ENCODE assay signal across 23 cellular contexts in the genomic region with DNA sequence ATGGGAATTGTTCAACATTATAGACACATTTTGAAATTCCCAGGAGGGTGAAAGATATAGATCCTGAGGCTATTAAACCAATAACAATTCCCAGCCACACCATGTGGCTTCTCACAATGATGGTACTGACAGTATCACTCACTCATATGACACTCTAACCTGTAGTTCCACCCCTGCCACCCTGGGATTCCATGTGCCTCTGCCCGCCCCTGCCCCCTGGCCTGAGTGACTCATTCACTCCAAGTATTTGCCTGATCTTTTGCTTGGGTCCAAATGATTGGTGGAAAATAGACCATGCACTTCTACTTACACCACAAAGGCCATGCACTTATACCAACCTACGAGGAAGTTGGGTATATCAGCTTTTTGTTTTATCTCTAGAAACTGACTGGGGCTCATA.
DNase-seq lines count a peak whose midpoint lies in the region; ATAC-seq and TF ChIP-seq lines count a peak whose summit lies in the region.
"Had no signal": no experiment of that assay in that cellular context is flagged by ENCODE, and none has a peak within 500 bp of the region (broad histone marks: within the 10 kb centered on the region; RNA-seq: fewer than 3 reads in every experiment).

No MANE protein-coding gene starts in this region.

- no TSS peak for BruUV-seq in PC-3 (replicated peaks; lab: Mats Ljungman, UMichigan)

- H3K4me3 Mint-ChIP-seq in glutamatergic neuron (ENCODE audit: unreplicated experiment) = no peak overlapping the region
- H3K4me3 Mint-ChIP-seq: CD4-positive, alpha-beta T cell had no signal

- H3K36me3 ChIP-seq in PC-3 (ENCODE audit: low read depth, low read length) = no peaks in the 10 kb centered on the region
- no peaks in the 10 kb centered on the region for H3K36me3 ChIP-seq in adrenal gland (replicated peaks in 1 of 2)
- H3K36me3 ChIP-seq: BE2C, SJCRH30 had no signal

- POLR2A ChIA-PET in PC-3 (lab: Charles Lee; ENCODE audit: unreplicated experiment) = no interaction called here

- intact Hi-C loops in PC-3 (cut with micrococcal nuclease) = no loop called here
- intact Hi-C loops in right cardiac atrium (cut with DNase I) = no loop called here
- intact Hi-C loops in adrenal gland (cut with DNase I) = no loop called here

- no peaks in the 10 kb centered on the region for H4K20me1 ChIP-seq in PC-3 (ENCODE audit: low read length)

- H3K9me2 ChIP-seq in PC-3 (replicated peaks; ENCODE audit: low read length) = no peaks in the 10 kb centered on the region

- H3K4me3 ChIP-seq in PC-3 (ENCODE audit: low read length) = no peak overlapping the region
- H3K4me3 ChIP-seq in right cardiac atrium (ENCODE audit: low read length) = no peak overlapping the region
- H3K4me3 ChIP-seq in adrenal gland = no peak overlapping the region
- H3K4me3 ChIP-seq: SJCRH30 had no signal

- no peaks in the 10 kb centered on the region for H3K4me1 ChIP-seq in PC-3 (ENCODE audit: insufficient read depth, low read length)
- H3K4me1 ChIP-seq in right cardiac atrium (ENCODE audit: control insufficient read depth, insufficient read depth, low read length) = no peaks in the 10 kb centered on the region
- H3K4me1 ChIP-seq in adrenal gland (replicated peaks in 1 of 2) = no peaks in the 10 kb centered on the region
- H3K4me1 ChIP-seq: BE2C, Caco-2, SJCRH30 had no signal

- ATAC-seq in PC-3 = no peak
- no peak for ATAC-seq in HG03039 (IDR thresholded peaks at IDR 0.05; ENCODE audit: unreplicated experiment)
- ATAC-seq in right cardiac atrium = no peak
- no peak for ATAC-seq in GM18867 (IDR thresholded peaks at IDR 0.05; ENCODE audit: unreplicated experiment)

- TF ChIP-seq POLR2A in adrenal gland (IDR thresholded peaks at IDR 0.05) = no peak

- H3K4me2 ChIP-seq in PC-3 (ENCODE audit: low read length) = no peak overlapping the region

- H2AFZ ChIP-seq in PC-3 (ENCODE audit: low read length) = no peak overlapping the region

- no peaks in the 10 kb centered on the region for H3K36me3 Mint-ChIP-seq in glutamatergic neuron (ENCODE audit: unreplicated experiment)

- H3K27me3 Mint-ChIP-seq in glutamatergic neuron (ENCODE audit: unreplicated experiment) = no peaks in the 10 kb centered on the region

- H3K27ac Mint-ChIP-seq in glutamatergic neuron (ENCODE audit: unreplicated experiment) = no peak overlapping the region
- H3K27ac Mint-ChIP-seq: CD4-positive, alpha-beta T cell had no signal

- no peaks in the 10 kb centered on the region for H3K9me3 Mint-ChIP-seq in glutamatergic neuron (ENCODE audit: unreplicated experiment)
- H3K9me3 Mint-ChIP-seq: CD4-positive, alpha-beta T cell had no signal

- H3K27ac ChIP-seq in PC-3 (ENCODE audit: low read length) (no peak overlapping the region), right cardiac atrium (ENCODE audit: low read length) (no peak overlapping the region), adrenal gland (no peak overlapping the region)
- H3K27ac ChIP-seq: SJCRH30 had no signal

- no peaks in the 10 kb centered on the region for H3F3A ChIP-seq in PC-3 (ENCODE audit: low read length, unreplicated experiment)

- H3K27me3 ChIP-seq in PC-3 (ENCODE audit: low read length) (no peaks in the 10 kb centered on the region), right cardiac atrium (ENCODE audit: control insufficient read depth, insufficient read depth) (no peaks in the 10 kb centered on the region), adrenal gland (no peaks in the 10 kb centered on the region)
- H3K27me3 ChIP-seq: BE2C had no signal

- H3K9ac ChIP-seq in PC-3 (ENCODE audit: low read length) = no peak overlapping the region

- TF ChIP-seq CTCF in PC-3 (conservative IDR thresholded peaks at IDR 0.05; ENCODE audit: low read depth, low read length) (no peak), glutamatergic neuron (IDR thresholded peaks at IDR 0.05; ENCODE audit: partially characterized antibody, unreplicated experiment) (no peak), adrenal gland (IDR thresholded peaks at IDR 0.05) (no peak)

- H3K9me3 ChIP-seq in PC-3 (ENCODE audit: low read length) (no peaks in the 10 kb centered on the region), right cardiac atrium (ENCODE audit: control insufficient read depth, low read length) (no peaks in the 10 kb centered on the region), adrenal gland (replicated peaks in 1 of 3) (no peaks in the 10 kb centered on the region)
- H3K9me3 ChIP-seq: BE2C, Caco-2, SJCRH30 had no signal

- CTCF ChIA-PET in PC-3 (lab: Charles Lee) = no interaction called here

- 74% methylated on average over 2 of the region's 2 CpGs for WGBS in right cardiac atrium
- 60 to 68% (median 64%) methylated on average over 2 of the region's 2 CpGs for WGBS in adrenal gland, 4 donors

- DNase-seq in A172 (ENCODE audit: low spot score) (peak; percentile 9), H4 (ENCODE audit: low spot score) (peak; percentile 23), PC-3 (peak; percentile 19), glutamatergic neuron (peak; percentile 20), right cardiac atrium (no peak), adrenal gland (no peak)
- DNase-seq: 8988T; BE2C; Caco-2; CD4-positive, alpha-beta T cell; DMS153; H7; KG1; NCI-H1048; NCI-H1436; NCI-H1930; NCI-H226; NCI-H524; NCI-H82; OCI-M1; SJCRH30 had no signal

- H3K4me1 Mint-ChIP-seq in glutamatergic neuron (ENCODE audit: low read depth, unreplicated experiment) = no peaks in the 10 kb centered on the region

- no peaks in the 10 kb centered on the region for H3K79me2 ChIP-seq in PC-3 (ENCODE audit: low read length)

Comparison
In these comparisons a context has a peak if more than half of its experiments do, and no peak if none do; other contexts are left out.
1. DNase-seq: peak in A172 (single experiment), H4 (single experiment), PC-3 (single experiment) and glutamatergic neuron (single experiment); none in right cardiac atrium (0 of 3) and adrenal gland (0 of 7).